Comparison of ENCODE assay signal across 8 cellular contexts in genomic region chr4:139300431-139301142, GRCh38. TPM values are rescaled to one million over a fixed set of nuclear protein-coding genes. Genes with fewer than 3 reads are reported as not detected.
DNase-seq lines count a peak whose midpoint lies in the region; ATAC-seq and TF ChIP-seq lines count a peak whose summit lies in the region.

No MANE protein-coding gene starts in this region.

- H3K9ac ChIP-seq in NT2/D1 (ENCODE audit: insufficient read length, low read depth) (peak overlapping the region; percentile 91), liver (ENCODE audit: low read depth in 1 of 2, low read length in 2 of 2) (peak overlapping the region; percentile 100)

- H3K4me1 ChIP-seq in NT2/D1 (ENCODE audit: insufficient read depth, insufficient read length) (no peaks in the 10 kb centered on the region), liver (ENCODE audit: control insufficient read depth in 4 of 4, insufficient read depth in 4 of 4, low read length in 3 of 4) (peaks cover 0 to 33% (median 26%) of the 10 kb centered on the region in 4 donors)

- no peaks in the 10 kb centered on the region for H3K27me3 Mint-ChIP-seq in chondrocyte (ENCODE audit: low read depth)

- 4% methylated on average over 18 of the region's 18 CpGs for WGBS in liver

- ATAC-seq in Right ventricle myocardium inferior, result peak; percentile 4
- ATAC-seq in HG02870 (IDR thresholded peaks at IDR 0.05; ENCODE audit: unreplicated experiment), result peak; percentile 4

- H3K4me3 ChIP-seq in NT2/D1 (ENCODE audit: insufficient read length, low read depth) (peak overlapping the region; percentile 93), liver (ENCODE audit: low read depth in 1 of 3, low read length in 3 of 3) (peak overlapping the region; percentile 90 to 99 (median 96))

- peaks cover 5% of the 10 kb centered on the region for H3K36me3 Mint-ChIP-seq in chondrocyte (ENCODE audit: low read depth)

- peaks cover 6% of the 10 kb centered on the region for H3K9me3 Mint-ChIP-seq in chondrocyte (ENCODE audit: low read depth)

- peaks cover 16% of the 10 kb centered on the region for H3K36me3 ChIP-seq in NT2/D1 (ENCODE audit: insufficient read depth, insufficient read length, low read length)
- H3K36me3 ChIP-seq in liver (ENCODE audit: control insufficient read depth in 4 of 4, insufficient read depth in 3 of 4, low read depth in 1 of 4, low read length in 3 of 4), result no peaks in the 10 kb centered on the region

- no peak for DNase-seq in Right ventricle myocardium inferior (ENCODE audit: missing footprints)
- DNase-seq in cardiac septum (ENCODE audit: low spot score), result no peak
- DNase-seq in NT2/D1 (ENCODE audit: low read depth, low spot score), result no peak
- no peak for DNase-seq in chondrocyte (ENCODE audit: low spot score)
- DNase-seq in NCI-H2227 treated with DMSO at 0.1 percent for 48 hours (lab: John Stamatoyannopoulos, UW), result no peak

- H3K9me3 ChIP-seq in NT2/D1 (ENCODE audit: insufficient read depth, low read length) (peaks cover 6% of the 10 kb centered on the region; the same call in 1 of the 2 replicates), liver (ENCODE audit: control insufficient read depth in 4 of 4, low read length in 3 of 4) (no peaks in the 10 kb centered on the region)

- intact Hi-C loops in Right ventricle myocardium inferior (cut with DNase I), result loop anchor here (2.0 kb wide), 3 partner anchors 124 to 272 kb away; partner anchors contain the start of gene ELF2
- intact Hi-C loops in cardiac septum (cut with DNase I), result loop anchor here (2.0 to 5.0 kb wide), 4 partner anchors 124 to 257 kb away; partner anchors contain the start of genes ELF2, RAB33B and SETD7

- peaks cover 49% of the 10 kb centered on the region for H3K4me1 Mint-ChIP-seq in chondrocyte (ENCODE audit: low read depth)

- H3K27ac ChIP-seq in liver (ENCODE audit: low read depth in 1 of 2, low read length in 2 of 2) (peak overlapping the region; percentile 94 to 99), temporal lobe (ENCODE audit: low read depth, low read length) (peak overlapping the region; percentile 85)

- TF ChIP-seq CTCF in chondrocyte (IDR thresholded peaks at IDR 0.05), result no peak
- no peak for TF ChIP-seq CTCF in liver (IDR thresholded peaks at IDR 0.05; ENCODE audit: low read depth, low read length, missing input control)

- H3K27ac Mint-ChIP-seq in chondrocyte (ENCODE audit: unreplicated experiment), result peak overlapping the region; percentile 100

- H3K4me3 Mint-ChIP-seq in chondrocyte (ENCODE audit: unreplicated experiment), result peak overlapping the region; percentile 99

- TF ChIP-seq RAD21 in liver (IDR thresholded peaks at IDR 0.05), result no peak

- H3K27me3 ChIP-seq in NT2/D1 (ENCODE audit: insufficient read depth, insufficient read length) (no peaks in the 10 kb centered on the region), liver (ENCODE audit: control insufficient read depth in 4 of 4, insufficient read depth in 4 of 4, low read length in 3 of 4) (no peaks in the 10 kb centered on the region)

TF ChIP-seq in liver, 16 proteins besides CTCF, POLR2A, EP300 and RAD21:
- TF ChIP-seq REST (IDR thresholded peaks at IDR 0.05) (no peak), HNF4G (IDR thresholded peaks at IDR 0.05) (peak; percentile 33)

RNA-seq across cellular contexts. Expression of gene NAA15, which starts 0.7 kb away (rescaled TPM):
- total RNA-seq in Right ventricle myocardium inferior, result 36.5 TPM
- 37.9 TPM for total RNA-seq in cardiac septum
- total RNA-seq in chondrocyte, result 35.3 to 44.1 TPM (median 35.5 TPM) in 3 replicates
- 10 to 100 TPM; 13.9 to 18.2 TPM for total RNA-seq in liver
- 1 to 10 TPM; 6.7 to 8.4 TPM for polyA plus RNA-seq in liver
- total RNA-seq in temporal lobe, result 37.6 TPM

RNA-seq across cellular contexts. Expression of gene NDUFC1, which starts 1.7 kb away (rescaled TPM):
- total RNA-seq in Right ventricle myocardium inferior, result 243 TPM
- 175 TPM for total RNA-seq in cardiac septum
- total RNA-seq in chondrocyte, result 37.5 to 50.2 TPM (median 43.0 TPM) in 3 replicates
- total RNA-seq in liver, result 10 to 100 TPM; 12.4 to 46.6 TPM
- polyA plus RNA-seq in liver, result 100 to 1,000 TPM in 1 of 2 donors, 10 to 100 TPM in 1; 55.0 to 192 TPM
- total RNA-seq in temporal lobe, result 24.8 TPM

RNA-seq across cellular contexts. Expression of gene MGARP, which starts 20.6 kb away (rescaled TPM):
- 0.27 TPM for total RNA-seq in Right ventricle myocardium inferior
- 0.81 TPM for total RNA-seq in cardiac septum
- 2.6 to 3.5 TPM (median 3.4 TPM) in 3 replicates for total RNA-seq in chondrocyte
- total RNA-seq in liver, result under 1 TPM; 0.09 to 0.17 TPM
- under 1 TPM in 1 of 2 donors, not detected in 1; 0.09 TPM for polyA plus RNA-seq in liver
- 0.49 TPM for total RNA-seq in temporal lobe
